ENCODE assay signal across 8 cellular contexts in the genomic region with DNA sequence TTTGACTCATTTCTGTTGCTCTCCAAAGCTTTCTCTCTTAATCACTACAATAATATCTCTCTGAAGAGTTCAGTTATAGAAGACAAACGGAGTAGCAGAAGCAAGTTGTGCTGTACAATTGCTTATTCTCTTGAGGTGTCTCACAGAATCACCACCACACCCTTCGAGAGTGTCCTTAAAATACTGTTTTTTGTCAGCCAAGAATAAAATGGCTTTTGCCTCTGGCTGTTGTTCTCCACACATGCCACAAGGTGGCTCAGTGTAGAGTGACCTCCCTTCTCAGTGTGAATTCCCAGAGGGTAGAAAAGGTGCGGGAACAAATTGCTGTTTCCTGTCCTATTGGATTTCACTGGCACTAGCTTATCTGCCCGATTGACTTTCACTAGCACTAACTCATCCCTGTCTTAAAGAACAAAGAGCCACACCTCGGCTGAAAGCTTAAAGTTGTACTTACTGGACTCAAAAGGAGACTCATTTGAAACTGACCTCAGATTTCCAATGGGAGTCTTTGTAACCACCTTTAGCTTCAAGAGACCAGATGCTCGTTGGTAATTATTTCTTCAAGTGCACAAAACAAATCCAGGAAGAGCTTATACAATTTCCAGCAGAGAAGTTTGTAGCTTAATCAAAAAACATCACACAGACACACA.
DNase-seq lines count a peak whose midpoint lies in the region; ATAC-seq and TF ChIP-seq lines count a peak whose summit lies in the region.

No MANE protein-coding gene starts in this region.

- no peak overlapping the region for H3K27ac ChIP-seq in neutrophil

- H3K27me3 ChIP-seq in neutrophil = no peaks in the 10 kb centered on the region

- peaks cover 0 to 3% of the 10 kb centered on the region in 2 experiments for H3K4me1 ChIP-seq in neutrophil (ENCODE audit: control insufficient read depth in 1 of 2, insufficient read depth in 1 of 2, low read depth in 1 of 2, low read length in 1 of 2)

- CTCF ChIA-PET in activated CD8-positive, alpha-beta T cell treated with anti-CD3 and anti-CD28 coated beads, Interleukin-2, amount 10 ng/mL, durations not matched to agents 7 days and 5 days (lab: Charles Lee) = interaction anchor here (0.6 to 3.3 kb wide), 54 partner anchors 9 to 430 kb away, joined by 3 to 67 read pairs (median 4); no protein-coding TSS in a partner anchor

- TF ChIP-seq CTCF in fibroblast of mammary gland (conservative IDR thresholded peaks at IDR 0.05; ENCODE audit: control insufficient read depth, insufficient read depth, low read depth, low read length) (peak; percentile 57), neutrophil (IDR thresholded peaks at IDR 0.05) (peak; percentile 58)

- ATAC-seq in HG03095 (IDR thresholded peaks at IDR 0.05; ENCODE audit: unreplicated experiment) = peak; percentile 70
- peak; percentile 28 for ATAC-seq in activated CD8-positive, alpha-beta T cell treated with anti-CD3 and anti-CD28 coated beads, Interleukin-2, amount 10 ng/mL, durations not matched to agents 7 days and 5 days

- no peaks in the 10 kb centered on the region for H3K9me3 ChIP-seq in neutrophil

- H3K4me3 ChIP-seq in fibroblast of mammary gland (ENCODE audit: control insufficient read depth, low read depth, low read length) (no peak overlapping the region), neutrophil (ENCODE audit: low read depth in 1 of 2, low read length in 1 of 2) (no peak overlapping the region)

- peak overlapping the region; percentile 73 for H3K27ac Mint-ChIP-seq in activated CD8-positive, alpha-beta T cell treated with anti-CD3 and anti-CD28 coated beads, Interleukin-2, amount 10 ng/mL, durations not matched to agents 7 days and 5 days

- no peaks in the 10 kb centered on the region for H3K9me3 Mint-ChIP-seq in activated CD8-positive, alpha-beta T cell treated with anti-CD3 and anti-CD28 coated beads, Interleukin-2, amount 10 ng/mL, durations not matched to agents 7 days and 5 days (ENCODE audit: insufficient read depth)

- H3K36me3 Mint-ChIP-seq in activated CD8-positive, alpha-beta T cell treated with anti-CD3 and anti-CD28 coated beads, Interleukin-2, amount 10 ng/mL, durations not matched to agents 7 days and 5 days (ENCODE audit: low read depth) = peaks cover 27% of the 10 kb centered on the region

- POLR2A ChIA-PET in activated CD8-positive, alpha-beta T cell treated with anti-CD3 and anti-CD28 coated beads, Interleukin-2, amount 10 ng/mL, durations not matched to agents 7 days and 5 days (lab: Charles Lee) = interaction anchor here (0.6 to 1.9 kb wide), 8 partner anchors 86 to 199 kb away, joined by 3 to 8 read pairs (median 4); no protein-coding TSS in a partner anchor

- no peaks in the 10 kb centered on the region for H3K27me3 Mint-ChIP-seq in activated CD8-positive, alpha-beta T cell treated with anti-CD3 and anti-CD28 coated beads, Interleukin-2, amount 10 ng/mL, durations not matched to agents 7 days and 5 days (ENCODE audit: low read depth)

- peak; percentile 15 for DNase-seq in activated naive CD4-positive, alpha-beta T cell treated with Interleukin-2 at 50 U/mL for 16 hours
- DNase-seq in activated naive CD4-positive, alpha-beta T cell (lab: John Stamatoyannopoulos, UW) = no peak
- peak; percentile 47 to 73 for DNase-seq in NCI-H524 (lab: John Stamatoyannopoulos, UW)
- peak; percentile 44 for DNase-seq in activated CD8-positive, alpha-beta T cell treated with anti-CD3 and anti-CD28 coated beads, Interleukin-2, amount 10 ng/mL, durations not matched to agents 7 days and 5 days
- DNase-seq in fibroblast of mammary gland (ENCODE audit: low read depth) = peak; percentile 25
- DNase-seq in NCI-H1930 (lab: John Stamatoyannopoulos, UW) = no peak

- no peak overlapping the region for H3K4me3 Mint-ChIP-seq in activated CD8-positive, alpha-beta T cell treated with anti-CD3 and anti-CD28 coated beads, Interleukin-2, amount 10 ng/mL, durations not matched to agents 7 days and 5 days

- no peaks in the 10 kb centered on the region for H3K36me3 ChIP-seq in neutrophil

- H3K4me1 Mint-ChIP-seq in activated CD8-positive, alpha-beta T cell treated with anti-CD3 and anti-CD28 coated beads, Interleukin-2, amount 10 ng/mL, durations not matched to agents 7 days and 5 days (ENCODE audit: low read depth) = peaks cover 52% of the 10 kb centered on the region

Comparison
In these comparisons a context has a peak if more than half of its experiments do, and no peak if none do; other contexts are left out.
1. DNase-seq: peak in activated naive CD4-positive, alpha-beta T cell treated with Interleukin-2 at 50 U/mL for 16 hours (single experiment), NCI-H524 (2 of 2), activated CD8-positive, alpha-beta T cell treated with anti-CD3 and anti-CD28 coated beads, Interleukin-2, amount 10 ng/mL, durations not matched to agents 7 days and 5 days (single experiment) and fibroblast of mammary gland (single experiment); none in activated naive CD4-positive, alpha-beta T cell (0 of 4) and NCI-H1930 (0 of 2).